8 cellular contexts compared by ENCODE assay signal in the genomic region with DNA sequence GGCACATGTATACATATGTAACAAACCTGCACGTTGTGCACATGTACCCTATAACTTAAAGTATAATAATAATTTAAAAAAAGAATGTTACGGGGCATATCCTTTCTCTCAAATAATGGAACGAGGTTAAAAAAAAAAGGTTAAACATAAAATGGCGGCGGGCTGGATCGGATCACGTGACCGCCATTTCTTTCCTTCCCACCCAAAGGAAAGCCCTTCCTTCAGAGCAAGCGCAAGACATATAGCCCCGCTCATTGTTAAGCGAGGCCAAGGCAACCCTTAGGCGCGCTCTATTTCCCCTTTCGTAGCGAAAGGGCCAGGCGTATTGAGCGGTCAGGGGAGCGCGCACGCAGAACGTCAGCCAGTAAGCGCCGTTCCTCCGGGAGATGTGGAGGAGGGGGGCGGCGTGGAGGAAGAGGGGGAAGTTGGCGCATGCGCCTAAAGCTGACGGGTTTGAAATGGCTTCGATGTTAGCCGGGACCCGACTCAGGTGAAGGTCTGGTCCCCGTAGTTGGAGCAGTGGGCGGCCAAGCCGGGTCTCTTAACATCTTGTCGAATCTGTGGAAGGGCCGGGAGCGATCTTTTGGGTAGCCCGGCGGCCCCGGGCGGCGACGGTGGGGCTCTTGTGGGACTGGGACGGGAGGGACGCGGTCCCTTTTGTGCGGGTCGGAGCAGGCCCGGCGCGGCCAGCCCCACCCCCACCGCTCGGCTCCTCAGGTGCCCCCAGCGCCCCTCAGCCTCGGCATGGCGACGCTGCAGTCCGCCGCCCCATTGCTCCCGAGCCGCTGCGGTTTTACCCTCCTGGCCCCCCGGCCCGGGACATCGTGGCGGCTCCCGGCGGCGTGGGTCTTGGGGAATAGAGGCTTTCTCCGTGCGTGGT. TPM values are rescaled to one million over a fixed set of nuclear protein-coding genes. Genes with fewer than 3 reads are reported as not detected.
DNase-seq lines count a peak whose midpoint lies in the region; ATAC-seq, FAIRE-seq and TF ChIP-seq lines count a peak whose summit lies in the region.

A gene with protein sequence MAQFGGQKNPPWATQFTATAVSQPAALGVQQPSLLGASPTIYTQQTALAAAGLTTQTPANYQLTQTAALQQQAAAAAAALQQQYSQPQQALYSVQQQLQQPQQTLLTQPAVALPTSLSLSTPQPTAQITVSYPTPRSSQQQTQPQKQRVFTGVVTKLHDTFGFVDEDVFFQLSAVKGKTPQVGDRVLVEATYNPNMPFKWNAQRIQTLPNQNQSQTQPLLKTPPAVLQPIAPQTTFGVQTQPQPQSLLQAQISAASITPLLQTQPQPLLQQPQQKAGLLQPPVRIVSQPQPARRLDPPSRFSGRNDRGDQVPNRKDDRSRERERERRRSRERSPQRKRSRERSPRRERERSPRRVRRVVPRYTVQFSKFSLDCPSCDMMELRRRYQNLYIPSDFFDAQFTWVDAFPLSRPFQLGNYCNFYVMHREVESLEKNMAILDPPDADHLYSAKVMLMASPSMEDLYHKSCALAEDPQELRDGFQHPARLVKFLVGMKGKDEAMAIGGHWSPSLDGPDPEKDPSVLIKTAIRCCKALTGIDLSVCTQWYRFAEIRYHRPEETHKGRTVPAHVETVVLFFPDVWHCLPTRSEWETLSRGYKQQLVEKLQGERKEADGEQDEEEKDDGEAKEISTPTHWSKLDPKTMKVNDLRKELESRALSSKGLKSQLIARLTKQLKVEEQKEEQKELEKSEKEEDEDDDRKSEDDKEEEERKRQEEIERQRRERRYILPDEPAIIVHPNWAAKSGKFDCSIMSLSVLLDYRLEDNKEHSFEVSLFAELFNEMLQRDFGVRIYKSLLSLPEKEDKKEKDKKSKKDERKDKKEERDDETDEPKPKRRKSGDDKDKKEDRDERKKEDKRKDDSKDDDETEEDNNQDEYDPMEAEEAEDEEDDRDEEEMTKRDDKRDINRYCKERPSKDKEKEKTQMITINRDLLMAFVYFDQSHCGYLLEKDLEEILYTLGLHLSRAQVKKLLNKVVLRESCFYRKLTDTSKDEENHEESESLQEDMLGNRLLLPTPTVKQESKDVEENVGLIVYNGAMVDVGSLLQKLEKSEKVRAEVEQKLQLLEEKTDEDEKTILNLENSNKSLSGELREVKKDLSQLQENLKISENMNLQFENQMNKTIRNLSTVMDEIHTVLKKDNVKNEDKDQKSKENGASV (plus strand): TSS at position 447 of the 880 bp plus-strand sequence. CDS start 1,266 bp downstream, outside the sequence.

- no peaks in the 10 kb centered on the region for H3K9me3 Mint-ChIP-seq in WTC11

- H3K4me1 Mint-ChIP-seq in WTC11: peaks cover 9% of the 10 kb centered on the region

- ATAC-seq in GM18909 (IDR thresholded peaks at IDR 0.05; ENCODE audit: poor library complexity, unreplicated experiment) (peak; percentile 99), HG03175 (IDR thresholded peaks at IDR 0.05; ENCODE audit: unreplicated experiment) (peak; percentile 99), WTC11 (peak; percentile 98)

- H3K27ac ChIP-seq in AG04450 (ENCODE audit: low read depth, low read length): peak within 1 kb of the TSS; percentile 87
- peak within 1 kb of the TSS; percentile 86 to 97 for H3K27ac ChIP-seq in small intestine (ENCODE audit: low read depth in 1 of 2, low read length in 1 of 2)

- no peaks in the 10 kb centered on the region; the same call in 1 of the 2 replicates for H3K27me3 Mint-ChIP-seq in WTC11 (ENCODE audit: low read depth)

- DNase-seq in AG04450 (ENCODE audit: low read depth, low spot score): peak; percentile 98
- peak; percentile 99 for DNase-seq in NCI-H226
- DNase-seq in WTC11 (ENCODE audit: low spot score): peak; percentile 97
- peak; percentile 99 to 100 for DNase-seq in cardiac fibroblast (ENCODE audit: low read depth in 2 of 2)
- peak; percentile 97 for DNase-seq in iPS-NIHi11 (ENCODE audit: low spot score)
- peak; percentile 98 for DNase-seq in small intestine

- H3K36me3 Mint-ChIP-seq in WTC11: peaks cover 28% of the 10 kb centered on the region

- H3K4me3 ChIP-seq in AG04450 (ENCODE audit: low read depth, low read length) (peak within 1 kb of the TSS; percentile 83), cardiac fibroblast (replicated peaks in 1 of 2; ENCODE audit: low read depth in 2 of 2, low read length in 2 of 2) (peak within 1 kb of the TSS; percentile 87 to 92), small intestine (ENCODE audit: low read depth in 1 of 2, low read length in 2 of 2) (peak within 1 kb of the TSS; percentile 90 to 97)

- H3K4me1 ChIP-seq in small intestine (ENCODE audit: control insufficient read depth in 2 of 2, insufficient read depth in 1 of 2, low read depth in 1 of 2, low read length in 1 of 2): no peaks in the 10 kb centered on the region

- TF ChIP-seq CTCF in AG04450 (IDR thresholded peaks at IDR 0.05; ENCODE audit: low read depth, low read length) (no peak), WTC11 (IDR thresholded peaks at IDR 0.05) (no peak), cardiac fibroblast (IDR thresholded peaks at IDR 0.05; ENCODE audit: low read depth, low read length) (no peak)

- H3K27ac Mint-ChIP-seq in WTC11: peak within 1 kb of the TSS; percentile 98

- POLR2A ChIA-PET in AG04450 (lab: Yijun Ruan, JAX) (interaction anchor here (0.6 to 1.0 kb wide), 5 partner anchors 161 to 389 kb away, joined by 3 to 4 read pairs (median 3); a partner anchor contains a TSS), WTC11 (lab: Charles Lee) (interaction anchor here (0.5 to 1.5 kb wide), 6 partner anchors 161 to 278 kb away, joined by 3 to 5 read pairs (median 4); a partner anchor contains a TSS)

- peak within 1 kb of the TSS; percentile 92 for H3K4me3 Mint-ChIP-seq in WTC11

- peaks cover 3% of the 10 kb centered on the region; the same call in 1 of the 2 replicates for H3K9me3 ChIP-seq in AG04450 (ENCODE audit: control insufficient read depth, insufficient read depth, low read length)
- no peaks in the 10 kb centered on the region for H3K9me3 ChIP-seq in small intestine (ENCODE audit: control insufficient read depth, low read depth)

- H3K36me3 ChIP-seq in small intestine (ENCODE audit: control insufficient read depth in 2 of 2, insufficient read depth in 2 of 2, low read length in 2 of 2): peaks cover 0 to 3% of the 10 kb centered on the region in 2 donors

- H3K27me3 ChIP-seq in AG04450 (ENCODE audit: control insufficient read depth, insufficient read depth, low read length) (no peaks in the 10 kb centered on the region), small intestine (ENCODE audit: control insufficient read depth in 2 of 2, insufficient read depth in 2 of 2, low read length in 2 of 2) (no peaks in the 10 kb centered on the region)

- CTCF ChIA-PET in AG04450 (lab: Charles Lee) (interaction anchor here (0.5 kb wide), 1 partner anchor 268 kb away, joined by 3 read pairs; no protein-coding TSS in a partner anchor), WTC11 (lab: Charles Lee) (interaction anchor here (0.6 to 1.2 kb wide), 2 partner anchors 117 to 170 kb away, joined by 3 to 4 read pairs; no protein-coding TSS in a partner anchor)

- WGBS in small intestine, 3 donors: 0 to 1% (median 0%) methylated on average over 69 to 72 of the region's 72 CpGs

- peak; percentile 59 for FAIRE-seq in small intestine (lab: Jason Lieb, UNC)

TF ChIP-seq in WTC11, 78 proteins besides CTCF, POLR2A, EP300 and RAD21 (continues in another document):
- TF ChIP-seq ZNF317 (CRISPR knock-in tag; IDR thresholded peaks at IDR 0.05; ENCODE audit: borderline replicate concordance, low read depth): peak; percentile 55; the same call in 1 of the 2 replicates
- TF ChIP-seq HMGA2 (CRISPR knock-in tag; IDR thresholded peaks at IDR 0.05): no peak
- no peak for TF ChIP-seq SP1 (CRISPR knock-in tag; conservative IDR thresholded peaks at IDR 0.05)
- TF ChIP-seq CBFB (CRISPR knock-in tag; IDR thresholded peaks at IDR 0.05; ENCODE audit: low read depth): no peak
- no peak for TF ChIP-seq TEAD4 (CRISPR knock-in tag; IDR thresholded peaks at IDR 0.05)
- TF ChIP-seq JUN (CRISPR knock-in tag; IDR thresholded peaks at IDR 0.05): peak; percentile 86
- TF ChIP-seq, protein P1, sequence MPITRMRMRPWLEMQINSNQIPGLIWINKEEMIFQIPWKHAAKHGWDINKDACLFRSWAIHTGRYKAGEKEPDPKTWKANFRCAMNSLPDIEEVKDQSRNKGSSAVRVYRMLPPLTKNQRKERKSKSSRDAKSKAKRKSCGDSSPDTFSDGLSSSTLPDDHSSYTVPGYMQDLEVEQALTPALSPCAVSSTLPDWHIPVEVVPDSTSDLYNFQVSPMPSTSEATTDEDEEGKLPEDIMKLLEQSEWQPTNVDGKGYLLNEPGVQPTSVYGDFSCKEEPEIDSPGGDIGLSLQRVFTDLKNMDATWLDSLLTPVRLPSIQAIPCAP (CRISPR knock-in tag; IDR thresholded peaks at IDR 0.05): peak; percentile 59; the same call in 1 of the 2 replicates
- TF ChIP-seq, protein P2, sequence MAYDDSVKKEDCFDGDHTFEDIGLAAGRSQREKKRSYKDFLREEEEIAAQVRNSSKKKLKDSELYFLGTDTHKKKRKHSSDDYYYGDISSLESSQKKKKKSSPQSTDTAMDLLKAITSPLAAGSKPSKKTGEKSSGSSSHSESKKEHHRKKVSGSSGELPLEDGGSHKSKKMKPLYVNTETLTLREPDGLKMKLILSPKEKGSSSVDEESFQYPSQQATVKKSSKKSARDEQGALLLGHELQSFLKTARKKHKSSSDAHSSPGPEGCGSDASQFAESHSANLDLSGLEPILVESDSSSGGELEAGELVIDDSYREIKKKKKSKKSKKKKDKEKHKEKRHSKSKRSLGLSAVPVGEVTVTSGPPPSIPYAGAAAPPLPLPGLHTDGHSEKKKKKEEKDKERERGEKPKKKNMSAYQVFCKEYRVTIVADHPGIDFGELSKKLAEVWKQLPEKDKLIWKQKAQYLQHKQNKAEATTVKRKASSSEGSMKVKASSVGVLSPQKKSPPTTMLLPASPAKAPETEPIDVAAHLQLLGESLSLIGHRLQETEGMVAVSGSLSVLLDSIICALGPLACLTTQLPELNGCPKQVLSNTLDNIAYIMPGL (CRISPR knock-in tag; IDR thresholded peaks at IDR 0.05): peak; percentile 89
- no peak for TF ChIP-seq ZNF232 (CRISPR knock-in tag; IDR thresholded peaks at IDR 0.05)
- TF ChIP-seq, protein P3, sequence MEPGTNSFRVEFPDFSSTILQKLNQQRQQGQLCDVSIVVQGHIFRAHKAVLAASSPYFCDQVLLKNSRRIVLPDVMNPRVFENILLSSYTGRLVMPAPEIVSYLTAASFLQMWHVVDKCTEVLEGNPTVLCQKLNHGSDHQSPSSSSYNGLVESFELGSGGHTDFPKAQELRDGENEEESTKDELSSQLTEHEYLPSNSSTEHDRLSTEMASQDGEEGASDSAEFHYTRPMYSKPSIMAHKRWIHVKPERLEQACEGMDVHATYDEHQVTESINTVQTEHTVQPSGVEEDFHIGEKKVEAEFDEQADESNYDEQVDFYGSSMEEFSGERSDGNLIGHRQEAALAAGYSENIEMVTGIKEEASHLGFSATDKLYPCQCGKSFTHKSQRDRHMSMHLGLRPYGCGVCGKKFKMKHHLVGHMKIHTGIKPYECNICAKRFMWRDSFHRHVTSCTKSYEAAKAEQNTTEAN (CRISPR knock-in tag; IDR thresholded peaks at IDR 0.05): no peak; the same call in 1 of the 2 replicates
- no peak for TF ChIP-seq FOXP1 (CRISPR knock-in tag; IDR thresholded peaks at IDR 0.05; ENCODE audit: borderline replicate concordance)

RNA-seq across cellular contexts. Expression of the gene that starts here (rescaled TPM):
- polyA plus RNA-seq in AG04450 (2011; rRNA removed) (58.9 and 69.9 TPM in 2 replicates), small intestine (10 to 100 TPM; 33.9 to 60.2 (median 49.2) TPM)
- polyA minus RNA-seq in AG04450 (2011; rRNA and poly(A)+ RNA removed): 84.1 and 114 TPM in 2 replicates
- total RNA-seq in WTC11 (2021): 75.0 to 95.4 TPM (median 79.7 TPM) in 3 replicates

Comparison
In these comparisons a context has a peak if more than half of its experiments do, and no peak if none do; other contexts are left out.
1. Peak in every context shown above with its lines: DNase-seq, ATAC-seq, H3K4me3 ChIP-seq and H3K27ac ChIP-seq.